Comparison of ENCODE assay signal across 8 cellular contexts in genomic region chr22:42614312-42615091, GRCh38. TPM values are rescaled to one million over a fixed set of nuclear protein-coding genes. Genes with fewer than 3 reads are reported as not detected.
A peak's percentile ranks its signal among the peaks of the same experiment; 100 is the strongest.
DNase-seq lines count a peak whose midpoint lies in the region; ATAC-seq and TF ChIP-seq lines count a peak whose summit lies in the region.

TSS of gene POLDIP3 (minus strand) at chr22:42614883. CDS start at chr22:42614857, 26 bp downstream.

- DNase-seq in NCI-H187 (lab: John Stamatoyannopoulos, UW) (peak; percentile 80 to 91), T-helper 2 cell (peak; percentile 96 to 99 (median 98)), right atrium auricular region (ENCODE audit: low spot score) (peak; percentile 99), pulmonary artery endothelial cell (ENCODE audit: low read depth, low spot score) (peak; percentile 95), uterus (peak; percentile 99)

- H3K9me3 ChIP-seq in right atrium auricular region (no peaks in the 10 kb centered on the region), uterus (no peaks in the 10 kb centered on the region)

- H3K36me3 ChIP-seq in right atrium auricular region = peaks cover 7% of the 10 kb centered on the region
- H3K36me3 ChIP-seq in uterus = no peaks in the 10 kb centered on the region

- peak in 1 of 2 donors; percentile 53 for TF ChIP-seq CTCF in right atrium auricular region (IDR thresholded peaks at IDR 0.05)
- peak; percentile 20 to 49 (median 40) for TF ChIP-seq CTCF in uterus (IDR thresholded peaks at IDR 0.05)

- intact Hi-C loops in uterus (cut with DNase I; ENCODE audit: low total_unique reads) = no loop called here

- peak; percentile 59 to 74 for TF ChIP-seq POLR2A in uterus (IDR thresholded peaks at IDR 0.05)

- H3K4me1 ChIP-seq in right atrium auricular region (peaks cover 0 to 63% of the 10 kb centered on the region in 2 donors), uterus (peaks cover 14 to 18% of the 10 kb centered on the region in 2 donors)

- peak within 1 kb of the TSS; percentile 67 to 74 for H3K4me3 ChIP-seq in right atrium auricular region
- H3K4me3 ChIP-seq in uterus = peak within 1 kb of the TSS; percentile 48 to 95

- peak within 1 kb of the TSS; percentile 100 for H3K27ac ChIP-seq in angular gyrus (ENCODE audit: low read depth, low read length)
- peak within 1 kb of the TSS; percentile 92 to 95 for H3K27ac ChIP-seq in right atrium auricular region
- H3K27ac ChIP-seq in uterus = peak within 1 kb of the TSS; percentile 97 to 98

- H3K27me3 ChIP-seq in right atrium auricular region (no peaks in the 10 kb centered on the region), uterus (no peaks in the 10 kb centered on the region)

- ATAC-seq in GM18499 (IDR thresholded peaks at IDR 0.05; ENCODE audit: insufficient read depth, unreplicated experiment) (peak; percentile 58), HG02943 (IDR thresholded peaks at IDR 0.05; ENCODE audit: low read depth, unreplicated experiment) (peak; percentile 72)

RNA-seq across cellular contexts. Expression of gene POLDIP3, which starts in this region (rescaled TPM):
- 10 to 100 TPM; 20.2 to 29.5 TPM for total RNA-seq in right atrium auricular region
- total RNA-seq in pulmonary artery endothelial cell = 28.9 and 38.7 TPM in 2 replicates
- 10 to 100 TPM; 25.9 to 73.3 (median 39.2) TPM for total RNA-seq in uterus

Comparison
In these comparisons a context has a peak if more than half of its experiments do, and no peak if none do; other contexts are left out.
1. Peak in every context shown above with its lines: DNase-seq, ATAC-seq, H3K4me3 ChIP-seq and H3K27ac ChIP-seq.